Comparison of ENCODE assay signal across 14 cellular contexts in genomic region chr17:19254651-19255050, GRCh38.
"Had no signal": no experiment of that assay in that cellular context is flagged by ENCODE, and none has a peak within 500 bp of the region (broad histone marks: within the 10 kb centered on the region; RNA-seq: fewer than 3 reads in every experiment).

No MANE protein-coding gene starts in this region.

- H3K36me3 ChIP-seq: pancreas, tibial artery had no signal

- H3K27me3 Mint-ChIP-seq: central memory CD8-positive, alpha-beta T cell; memory B cell had no signal

- FAIRE-seq: endometrium, pancreas, TTC549 had no signal

- H3K4me3 Mint-ChIP-seq: activated naive CD4-positive, alpha-beta T cell treated with anti-CD3 and anti-CD28 coated beads, Interleukin-2, amount 50 U/mL, for 24 hours; central memory CD8-positive, alpha-beta T cell; dendritic cell treated with granulocyte-macrophage colony-stimulating factor and Interleukin-4, amounts not matched to agents 40 ng/mL and 50 ng/mL, for 4 days; memory B cell; stimulated activated naive CD8-positive, alpha-beta T cell treated with anti-CD3 and anti-CD28 coated beads, Interleukin-15, amount 100 ng/mL, for 72 hours; T-helper 17 cell had no signal

- H3K4me1 Mint-ChIP-seq: activated naive CD4-positive, alpha-beta T cell treated with anti-CD3 and anti-CD28 coated beads, Interleukin-2, amount 50 U/mL, for 24 hours; central memory CD8-positive, alpha-beta T cell; stimulated activated naive CD8-positive, alpha-beta T cell treated with anti-CD3 and anti-CD28 coated beads, Interleukin-15, amount 100 ng/mL, for 72 hours had no signal

- H3K4me3 ChIP-seq: pancreas, tibial artery had no signal

- ATAC-seq: activated CD4-positive, CD25-positive, alpha-beta regulatory T cell treated with anti-CD3 and anti-CD28 coated beads, Interleukin-2, amount 50 U/mL, for 24 hours; pancreas; stimulated activated naive CD8-positive, alpha-beta T cell treated with anti-CD3 and anti-CD28 coated beads, Interleukin-15, amount 100 ng/mL, for 72 hours; T-helper 17 cell had no signal

- H3K9me3 ChIP-seq: pancreas, tibial artery had no signal

- H3K27ac ChIP-seq: pancreas, tibial artery had no signal

- H3K27ac Mint-ChIP-seq: activated naive CD4-positive, alpha-beta T cell treated with anti-CD3 and anti-CD28 coated beads, Interleukin-2, amount 50 U/mL, for 24 hours; dendritic cell treated with granulocyte-macrophage colony-stimulating factor and Interleukin-4, amounts not matched to agents 40 ng/mL and 50 ng/mL, for 4 days; memory B cell; stimulated activated naive CD8-positive, alpha-beta T cell treated with anti-CD3 and anti-CD28 coated beads, Interleukin-15, amount 100 ng/mL, for 72 hours; T-helper 17 cell had no signal

- H3K9me3 Mint-ChIP-seq: activated naive CD4-positive, alpha-beta T cell treated with anti-CD3 and anti-CD28 coated beads, Interleukin-2, amount 50 U/mL, for 24 hours; central memory CD8-positive, alpha-beta T cell; dendritic cell treated with granulocyte-macrophage colony-stimulating factor and Interleukin-4, amounts not matched to agents 40 ng/mL and 50 ng/mL, for 4 days; stimulated activated naive CD8-positive, alpha-beta T cell treated with anti-CD3 and anti-CD28 coated beads, Interleukin-15, amount 100 ng/mL, for 72 hours had no signal

- H3K36me3 Mint-ChIP-seq: activated naive CD4-positive, alpha-beta T cell treated with anti-CD3 and anti-CD28 coated beads, Interleukin-2, amount 50 U/mL, for 24 hours had no signal

- DNase-seq: foreskin melanocyte; pancreas; stimulated activated CD4-positive, alpha-beta T cell treated with anti-CD3 and anti-CD28 coated beads, Interleukin-15, amount 100 ng/mL, for 24 hours; stimulated activated CD4-positive, alpha-beta T cell treated with anti-CD3 and anti-CD28 coated beads, Interleukin-4, amount 100 ng/mL, for 24 hours; stimulated activated naive CD8-positive, alpha-beta T cell treated with anti-CD3 and anti-CD28 coated beads, Interleukin-15, amount 100 ng/mL, for 72 hours; T-helper 17 cell; tibial artery had no signal

- H3K27me3 ChIP-seq: pancreas, tibial artery had no signal
